1 cellular context compared by ENCODE assay signal in genomic region chr20:45363611-45364492, GRCh38.
TF ChIP-seq lines count a peak whose summit lies in the region.

No MANE protein-coding gene starts in this region.

TF ChIP-seq in IMR-90, 13 proteins besides CTCF, POLR2A, EP300 and RAD21 (continued from another document):
- TF ChIP-seq, protein P1, sequence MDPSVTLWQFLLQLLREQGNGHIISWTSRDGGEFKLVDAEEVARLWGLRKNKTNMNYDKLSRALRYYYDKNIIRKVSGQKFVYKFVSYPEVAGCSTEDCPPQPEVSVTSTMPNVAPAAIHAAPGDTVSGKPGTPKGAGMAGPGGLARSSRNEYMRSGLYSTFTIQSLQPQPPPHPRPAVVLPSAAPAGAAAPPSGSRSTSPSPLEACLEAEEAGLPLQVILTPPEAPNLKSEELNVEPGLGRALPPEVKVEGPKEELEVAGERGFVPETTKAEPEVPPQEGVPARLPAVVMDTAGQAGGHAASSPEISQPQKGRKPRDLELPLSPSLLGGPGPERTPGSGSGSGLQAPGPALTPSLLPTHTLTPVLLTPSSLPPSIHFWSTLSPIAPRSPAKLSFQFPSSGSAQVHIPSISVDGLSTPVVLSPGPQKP (IDR thresholded peaks at IDR 0.05; ENCODE audit: borderline replicate concordance, low read depth, low read length), result no peak
- TF ChIP-seq USF2 (IDR thresholded peaks at IDR 0.05; ENCODE audit: low read depth, low read length), result no peak
